26 cellular contexts compared by ENCODE assay signal in the genomic region with DNA sequence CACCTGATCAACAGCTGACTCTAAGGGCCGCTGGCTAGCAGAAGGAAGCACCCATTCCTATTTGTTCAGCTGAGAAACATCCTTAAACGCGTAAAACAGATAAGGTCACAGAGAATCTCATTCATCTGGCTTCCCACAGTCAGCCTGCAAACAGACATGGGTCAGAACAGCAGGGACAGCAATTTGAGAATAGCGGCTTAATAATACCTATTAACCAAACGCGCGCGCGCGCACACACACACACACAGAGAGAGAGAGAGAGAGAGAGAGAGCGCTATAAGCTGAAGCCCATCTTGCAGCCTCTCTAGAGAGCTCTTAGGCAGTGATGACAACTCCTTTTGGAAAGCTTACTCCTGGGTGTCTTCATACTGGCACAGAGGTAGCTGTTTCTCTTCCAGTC.
"Had no signal": no experiment of that assay in that cellular context is flagged by ENCODE, and none has a peak within 500 bp of the region (broad histone marks: within the 10 kb centered on the region; RNA-seq: fewer than 3 reads in every experiment).

No MANE protein-coding gene starts in this region.

- DNase-seq: activated CD4-positive, alpha-beta T cell treated with anti-CD3 and anti-CD28 coated beads for 36 hours; activated CD4-positive, CD25-positive, alpha-beta regulatory T cell; activated CD8-positive, alpha-beta memory T cell treated with anti-CD3 and anti-CD28 coated beads, Interleukin-2, amount 10 ng/mL, durations not matched to agents 7 days and 5 days; activated CD8-positive, alpha-beta T cell treated with anti-CD3 and anti-CD28 coated beads, Interleukin-2, amount 10 ng/mL, durations not matched to agents 7 days and 5 days; activated naive CD8-positive, alpha-beta T cell treated with anti-CD3 and anti-CD28 coated beads, Interleukin-2, amount 50 U/mL, for 24 hours; activated T-cell treated with anti-CD3 and anti-CD28 coated beads, Interleukin-2, amount 50 U/mL, for 48 hours; amygdala; caudate nucleus; cortex of kidney; effector memory CD8-positive, alpha-beta T cell; foreskin fibroblast; heart left ventricle; hypothalamus; kidney glomerular epithelial cell; left lung; lower lobe of right lung; mesenchymal stem cell; mucosa of descending colon; sigmoid colon; small intestine; stimulated activated CD4-positive, alpha-beta T cell treated with anti-CD3 and anti-CD28 coated beads, Interleukin-1b, Interleukin-23, amount 100 ng/mL, for 48 hours; stimulated activated CD4-positive, alpha-beta T cell treated with anti-CD3 and anti-CD28 coated beads, Interleukin-4, amount 100 ng/mL, for 4 hours; stimulated activated CD8-positive, alpha-beta memory T cell treated with anti-CD3 and anti-CD28 coated beads, Interleukin-4, amount 100 ng/mL, for 48 hours; stimulated activated naive CD8-positive, alpha-beta T cell treated with anti-CD3 and anti-CD28 coated beads, Interleukin-15, amount 100 ng/mL, for 72 hours; substantia nigra had no signal

- FAIRE-seq: endothelial cell of umbilical vein, small intestine had no signal
